ENCODE assay signal across 13 cellular contexts in genomic region chr13:46633416-46633815, GRCh38.
A peak's percentile ranks its signal among the peaks of the same experiment; 100 is the strongest.
DNase-seq lines count a peak whose midpoint lies in the region; ATAC-seq and TF ChIP-seq lines count a peak whose summit lies in the region.
"Had no signal": no experiment of that assay in that cellular context is flagged by ENCODE, and none has a peak within 500 bp of the region (broad histone marks: within the 10 kb centered on the region; RNA-seq: fewer than 3 reads in every experiment).

No MANE protein-coding gene starts in this region.

- TF ChIP-seq CTCF in AG04449 (IDR thresholded peaks at IDR 0.05; ENCODE audit: insufficient read depth, low read length, missing control alignments): no peak
- no peak for TF ChIP-seq CTCF in HFFc6 (IDR thresholded peaks at IDR 0.05)
- no peak for TF ChIP-seq CTCF in brain microvascular endothelial cell (IDR thresholded peaks at IDR 0.05; ENCODE audit: low read depth, low read length, missing control alignments)

- peak overlapping the region; percentile 2 for H3K27ac ChIP-seq in brain microvascular endothelial cell
- H3K27ac ChIP-seq: C4-2B, cardiac muscle cell had no signal

- 0 out of 2 replicates have a peak, but pooled peaks cover 6% of the 10 kb centered on the region for H3K36me3 Mint-ChIP-seq in HFFc6 (ENCODE audit: low read depth)

- POLR2A ChIA-PET in AG04449 (lab: Yijun Ruan, JAX): interaction anchor here (0.6 kb wide), 1 partner anchor 49 kb away, joined by 3 read pairs; no protein-coding TSS in a partner anchor

- H3K9me3 Mint-ChIP-seq in HFFc6: no peaks in the 10 kb centered on the region

- ATAC-seq in left lobe of liver: peak; percentile 18
- ATAC-seq: GM12878 had no signal

- H3K4me1 Mint-ChIP-seq in HFFc6 (ENCODE audit: low read depth): peaks cover 59% of the 10 kb centered on the region

- no peaks in the 10 kb centered on the region for H3K27me3 Mint-ChIP-seq in HFFc6 (ENCODE audit: insufficient read depth)

- in situ Hi-C loops in brain microvascular endothelial cell (cut with HindIII; ENCODE audit: low pct_ligation_motif_present, low sequenced_read_pairs): no loop called here

- DNase-seq in AG04449 (ENCODE audit: low read depth, low spot score) (peak; percentile 42), HFFc6 (peak; percentile 73), brain microvascular endothelial cell (peak; percentile 66), left lobe of liver (ENCODE audit: low spot score) (no peak), amniotic stem cell (lab: John Stamatoyannopoulos, UW) (no peak), anterior cingulate cortex (lab: John Stamatoyannopoulos, UW) (no peak), HPDE6-E6E7 (ENCODE audit: extremely low spot score) (no peak), globus pallidus (ENCODE audit: low spot score) (no peak)
- DNase-seq: hypothalamus, nucleus accumbens had no signal

- H3K27ac Mint-ChIP-seq in HFFc6: peak overlapping the region; percentile 87

- H3K36me3 ChIP-seq in brain microvascular endothelial cell (replicated peaks): no peaks in the 10 kb centered on the region
- H3K36me3 ChIP-seq: cardiac muscle cell had no signal

- H3K27me3 ChIP-seq in brain microvascular endothelial cell (replicated peaks): no peaks in the 10 kb centered on the region
- H3K27me3 ChIP-seq: cardiac muscle cell had no signal

- peak overlapping the region; percentile 54 for H3K4me3 Mint-ChIP-seq in HFFc6

- H3K4me3 ChIP-seq in AG04449 (ENCODE audit: low read depth, low read length) (no peak overlapping the region), brain microvascular endothelial cell (ENCODE audit: low read depth, low read length) (no peak overlapping the region)
- H3K4me3 ChIP-seq: cardiac muscle cell, GM12878 had no signal

- CTCF ChIA-PET in AG04449 (lab: Yijun Ruan, JAX): interaction anchor here (1.6 kb wide), 1 partner anchor 9 kb away, joined by 5 read pairs; no protein-coding TSS in a partner anchor

Comparison
In these comparisons a context has a peak if more than half of its experiments do, and no peak if none do; other contexts are left out.
1. DNase-seq: peak in AG04449 (single experiment), HFFc6 (single experiment) and brain microvascular endothelial cell (single experiment); none in left lobe of liver (single experiment), amniotic stem cell (single experiment), anterior cingulate cortex (0 of 58), HPDE6-E6E7 (single experiment) and globus pallidus (single experiment).